Comparison of ENCODE assay signal across 8 cellular contexts in the genomic region with DNA sequence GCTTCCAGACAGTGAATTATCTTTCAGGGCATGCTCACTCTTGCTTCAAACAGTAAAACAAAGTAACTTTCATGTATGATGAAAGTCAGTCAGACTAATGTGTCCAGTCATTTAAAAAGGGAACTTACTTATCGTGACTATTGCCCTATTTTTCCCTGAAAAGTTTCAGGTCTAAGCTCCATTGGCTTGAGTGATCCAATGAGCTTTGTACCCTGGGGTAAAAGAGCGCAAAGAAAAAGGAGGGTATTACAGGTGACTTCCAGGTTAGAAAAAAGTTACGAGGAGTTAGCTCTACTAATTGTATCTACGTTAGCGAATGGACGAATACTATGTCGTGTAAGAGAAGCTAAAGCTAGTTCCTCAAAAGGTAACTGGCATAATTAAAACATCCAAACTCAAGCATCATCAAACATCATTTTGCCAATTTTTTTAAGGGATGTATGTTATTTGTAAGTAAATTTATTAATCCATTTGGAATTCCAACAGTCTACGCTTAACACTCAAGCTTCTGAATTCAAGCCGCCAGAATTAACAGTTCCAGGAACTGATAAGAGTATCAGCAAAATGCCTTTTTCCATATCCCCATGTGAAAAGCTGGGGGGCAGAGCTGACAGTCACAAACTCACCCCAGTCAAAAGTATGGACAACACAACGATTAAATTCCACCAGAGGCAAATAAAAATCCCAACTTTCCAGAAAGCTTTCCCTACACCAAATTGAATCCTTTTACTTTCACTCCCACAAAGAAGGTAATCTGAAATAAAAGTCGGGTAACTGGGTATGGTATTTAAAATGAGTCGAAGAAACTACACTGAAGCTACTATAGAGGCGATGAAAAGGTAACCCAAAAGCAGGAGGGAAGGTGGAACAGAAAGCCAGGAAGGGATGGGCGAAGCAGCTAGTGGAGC. TPM values are rescaled to one million over a fixed set of nuclear protein-coding genes. Genes with fewer than 3 reads are reported as not detected.
A peak's percentile ranks its signal among the peaks of the same experiment; 100 is the strongest.
DNase-seq lines count a peak whose midpoint lies in the region; ATAC-seq, FAIRE-seq and TF ChIP-seq lines count a peak whose summit lies in the region.

No MANE protein-coding gene starts in this region.

- TSS peak; percentile 35 for BruUV-seq in K562 (replicated peaks; lab: Mats Ljungman, UMichigan)

- no peak overlapping the region for H2AFZ ChIP-seq in K562 (ENCODE audit: low read depth, low read length)

- H3K9me3 ChIP-seq in K562 (replicated peaks; ENCODE audit: control insufficient read depth, insufficient read depth, low read depth, low read length) (no peaks in the 10 kb centered on the region), liver (ENCODE audit: control insufficient read depth in 4 of 4, low read length in 3 of 4) (no peaks in the 10 kb centered on the region), thymus (ENCODE audit: control insufficient read depth) (no peaks in the 10 kb centered on the region)

- POLR2A ChIA-PET in K562 (lab: Yijun Ruan, JAX) = interaction anchor here (0.5 to 2.2 kb wide), 11 partner anchors 9 to 179 kb away, joined by 3 to 12 read pairs (median 4); no protein-coding TSS in a partner anchor

- H4K20me1 ChIP-seq in K562 (replicated peaks; ENCODE audit: control insufficient read depth, insufficient read depth, low read length) = peaks cover 6% of the 10 kb centered on the region; the same call in 1 of the 2 replicates

- no peak for TF ChIP-seq CTCF in GM13977 (IDR thresholded peaks at IDR 0.05; ENCODE audit: extremely low read depth, insufficient read depth, missing control alignments)
- TF ChIP-seq CTCF in K562 (IDR thresholded peaks at IDR 0.05 in 2 of 3, conservative IDR thresholded peaks at IDR 0.05 in 1 of 3; ENCODE audit: insufficient read depth in 2 of 3, low read depth in 1 of 3, low read length in 3 of 3) = no peak
- no peak for TF ChIP-seq CTCF in liver (IDR thresholded peaks at IDR 0.05; ENCODE audit: low read depth, low read length, missing input control)

- peak; percentile 39 for DNase-seq in GM13977 (ENCODE audit: low spot score)
- peak; percentile 47 for DNase-seq in NCI-H2171 (lab: John Stamatoyannopoulos, UW)
- DNase-seq in K562 (ENCODE audit: extremely low read depth in 1 of 4, low spot score in 3 of 4) = peak in 3 of 4 experiments; percentile 18 to 67 (median 22)
- DNase-seq in NCI-H774 (lab: John Stamatoyannopoulos, UW) = no peak
- DNase-seq in NCI-H446 (lab: John Stamatoyannopoulos, UW) = no peak

- TF ChIP-seq RAD21 in K562 (CRISPR knock-in tag; conservative IDR thresholded peaks at IDR 0.05 in 1 of 2, IDR thresholded peaks at IDR 0.05 in 1 of 2) (no peak), liver (IDR thresholded peaks at IDR 0.05) (peak; percentile 42 to 59)

- H3K9ac ChIP-seq in K562 (ENCODE audit: insufficient read depth in 1 of 2, low read depth in 2 of 2, low read length in 2 of 2) = peak overlapping the region; percentile 91 to 96
- peak overlapping the region; percentile 95 to 98 for H3K9ac ChIP-seq in liver (ENCODE audit: low read depth in 1 of 2, low read length in 2 of 2)

- H3K4me3 ChIP-seq in K562 (peak overlapping the region; percentile 64), liver (ENCODE audit: low read depth in 1 of 3, low read length in 3 of 3) (peak overlapping the region; percentile 78 to 98 (median 98)), thymus (ENCODE audit: low read length) (peak overlapping the region; percentile 99)

- H3K36me3 ChIP-seq in K562 (ENCODE audit: control insufficient read depth, insufficient read depth, low read length) (peaks cover 10% of the 10 kb centered on the region; the same call in 1 of the 3 replicates), liver (ENCODE audit: control insufficient read depth in 4 of 4, insufficient read depth in 3 of 4, low read depth in 1 of 4, low read length in 3 of 4) (no peaks in the 10 kb centered on the region), thymus (ENCODE audit: control insufficient read depth, insufficient read depth) (no peaks in the 10 kb centered on the region)

- in situ Hi-C loops in GM13977 (cut with MboI; ENCODE audit: low pct_unique_long_range_greater_than_20kb, low sequenced_read_pairs, unreplicated experiment) = no loop called here
- in situ Hi-C loops in K562 (cut with MboI) = no loop called here

- no peak for TF ChIP-seq POLR2A in K562 (conservative IDR thresholded peaks at IDR 0.05)

- H3K27ac ChIP-seq in K562 (ENCODE audit: extremely low read depth, low read depth, low read length) (peak overlapping the region; percentile 90), liver (ENCODE audit: low read depth in 1 of 2, low read length in 2 of 2) (peak overlapping the region; percentile 91 to 98), thymus (ENCODE audit: low read depth) (peak overlapping the region; percentile 96)

- H3K4me2 ChIP-seq in K562 (ENCODE audit: insufficient read depth, low read length) = peak overlapping the region; percentile 94

- peaks cover 3 to 31% of the 10 kb centered on the region in 2 experiments; a peak in 3 of 5 replicates for H3K4me1 ChIP-seq in K562 (replicated peaks in 1 of 2; ENCODE audit: control insufficient read depth in 2 of 2, insufficient read depth in 2 of 2, low read length in 2 of 2)
- H3K4me1 ChIP-seq in liver (ENCODE audit: control insufficient read depth in 4 of 4, insufficient read depth in 4 of 4, low read length in 3 of 4) = peaks cover 6 to 32% (median 21%) of the 10 kb centered on the region in 4 donors
- H3K4me1 ChIP-seq in thymus (ENCODE audit: control insufficient read depth, insufficient read depth, low read length) = peaks cover 13% of the 10 kb centered on the region

- under 1% methylated on average over 14 of the region's 14 CpGs for WGBS in K562 (ENCODE audit: insufficient coverage, low coverage, missing lambda C conversion rate)
- under 1% methylated on average over 14 of the region's 14 CpGs for WGBS in liver
- WGBS in thymus = under 1% methylated on average over 14 of the region's 14 CpGs

- peaks cover 64% of the 10 kb centered on the region for H3K79me2 ChIP-seq in K562 (ENCODE audit: control insufficient read depth, insufficient read depth, low read length)

- TF ChIP-seq EP300 in K562 (IDR thresholded peaks at IDR 0.05; ENCODE audit: low read length) = no peak

- peak; percentile 40 for FAIRE-seq in K562 (lab: Jason Lieb, UNC)

- intact Hi-C loops in K562 (cut with micrococcal nuclease) = loop anchor here (2.0 to 5.0 kb wide), 2 partner anchors 67 to 405 kb away; no protein-coding TSS in a partner anchor

- CTCF ChIA-PET in K562 (lab: Yijun Ruan, JAX; ENCODE audit: low intra/inter-chr PET ratio) = interaction anchor here (0.6 to 1.1 kb wide), 2 partner anchors 145 to 151 kb away, joined by 4 read pairs; no protein-coding TSS in a partner anchor

- no peaks in the 10 kb centered on the region for H3K9me1 ChIP-seq in K562 (ENCODE audit: control insufficient read depth, insufficient read depth, low read length)

- no peaks in the 10 kb centered on the region for H3K27me3 ChIP-seq in K562 (ENCODE audit: control insufficient read depth in 2 of 2, insufficient read depth in 2 of 2, low read length in 2 of 2)
- H3K27me3 ChIP-seq in liver (ENCODE audit: control insufficient read depth in 4 of 4, insufficient read depth in 4 of 4, low read length in 3 of 4) = no peaks in the 10 kb centered on the region
- H3K27me3 ChIP-seq in thymus (ENCODE audit: control insufficient read depth, insufficient read depth) = no peaks in the 10 kb centered on the region

- ATAC-seq in K562 (peak; percentile 1), GM21528 (IDR thresholded peaks at IDR 0.05; ENCODE audit: low FRiP score, unreplicated experiment) (no peak)

TF ChIP-seq in K562, 482 proteins besides CTCF, POLR2A, EP300 and RAD21 (continues in another document):
- TF ChIP-seq KAT7 (CRISPR knock-in tag; IDR thresholded peaks at IDR 0.05; ENCODE audit: borderline replicate concordance) = peak; percentile 67; the same call in 1 of the 2 replicates
- TF ChIP-seq C11orf30 (IDR thresholded peaks at IDR 0.05; ENCODE audit: low read depth) = peak; percentile 7; the same call in 1 of the 2 replicates
- TF ChIP-seq SMARCA4 (IDR thresholded peaks at IDR 0.05) = peak; percentile 8; the same call in 1 of the 2 replicates
- TF ChIP-seq MAFF (IDR thresholded peaks at IDR 0.05; ENCODE audit: low read length) = 0 out of 2 replicates have a peak, but pooled peaks have one; percentile 9

TF ChIP-seq in liver, 16 proteins besides CTCF, POLR2A, EP300 and RAD21 (continues in another document):
- TF ChIP-seq NR2F2 (IDR thresholded peaks at IDR 0.05) (no peak), FOXA2 (IDR thresholded peaks at IDR 0.05) (no peak), SP1 (IDR thresholded peaks at IDR 0.05) (peak; percentile 73)

RNA-seq across cellular contexts. Expression of a gene that starts 1.4 kb away (rescaled TPM):
- total RNA-seq in K562 (2011; cell fraction: chromatin; rRNA removed; ENCODE audit: low replicate concordance) = 475 and 1,498 TPM in 2 replicates
- total RNA-seq in K562 (2011; cell fraction: nucleolus; rRNA removed) = 202 and 279 TPM in 2 replicates
- total RNA-seq in K562 (2011; cell fraction: nucleoplasm; rRNA removed) = 517 and 758 TPM in 2 replicates
- total RNA-seq in K562 (2014; rRNA removed) (230 and 307 TPM in 2 replicates), K562 (2014; rRNA removed; fragmentation: Illumina TruSeq; extraction: Trizol) (340 and 386 TPM in 2 replicates), K562 (2015; rRNA removed; fragmentation: Illumina TruSeq; extraction: Trizol) (269 and 309 TPM in 2 replicates), K562 (2021) (281 and 340 TPM in 2 replicates), liver (100 to 1,000 TPM; 169 to 317 TPM)
- polyA plus RNA-seq in K562 (2011; rRNA removed) (681 and 990 TPM in 2 replicates), K562 (2014; fragmentation: Illumina TruSeq; extraction: Trizol) (445 and 542 TPM in 2 replicates), K562 (2014; fragmentation: Nextera tagmentation; extraction: Ambion mirVana) (100 to 1,000 TPM in 1 of 2 experiments, 10 to 100 TPM in 1; 41.3 to 129 TPM), K562 (2014; rRNA removed) (304 TPM in 2 replicates), liver (10 to 100 TPM; 19.3 to 46.8 TPM), thymus (93.1 TPM)
- 509 and 566 TPM in 2 replicates for polyA plus RNA-seq in K562 (2011; cell fraction: cytosol; rRNA removed)
- polyA plus RNA-seq in K562 (2011; cell fraction: nucleus; rRNA removed) = 499 and 568 TPM in 2 replicates
- 259 and 286 TPM in 2 replicates for polyA plus RNA-seq in K562 (2012)
- polyA minus RNA-seq in K562 (2011; rRNA and poly(A)+ RNA removed) = 1,181 and 1,573 TPM in 2 replicates
- 387 and 658 TPM in 2 replicates for polyA minus RNA-seq in K562 (2011; cell fraction: cytosol; rRNA and poly(A)+ RNA removed)
- polyA minus RNA-seq in K562 (2011; cell fraction: nucleus; rRNA and poly(A)+ RNA removed) = 394 and 431 TPM in 2 replicates

Comparison
In these comparisons a context has a peak if more than half of its experiments do, and no peak if none do; other contexts are left out.
1. DNase-seq: peak in GM13977 (single experiment), NCI-H2171 (single experiment) and K562 (3 of 4); none in NCI-H774 (single experiment) and NCI-H446 (0 of 2).
2. Peak in every context shown above with its lines, with median percentiles within 50 percentile points of each other: H3K27ac ChIP-seq and H3K4me3 ChIP-seq.